ENCODE assay signal across 26 cellular contexts in genomic region chrX:151750511-151750910, GRCh38. TPM values are rescaled to one million over a fixed set of nuclear protein-coding genes. Genes with fewer than 3 reads are reported as not detected.
DNase-seq lines count a peak whose midpoint lies in the region; ATAC-seq, FAIRE-seq and TF ChIP-seq lines count a peak whose summit lies in the region.
"Had no signal": no experiment of that assay in that cellular context is flagged by ENCODE, and none has a peak within 500 bp of the region (broad histone marks: within the 10 kb centered on the region; RNA-seq: fewer than 3 reads in every experiment).

No MANE protein-coding gene starts in this region.

- no peak overlapping the region for H3K9ac ChIP-seq in astrocyte (ENCODE audit: low read length)
- H3K9ac ChIP-seq: BLaER1 had no signal

- TF ChIP-seq POLR2A in spleen (IDR thresholded peaks at IDR 0.05), result no peak

- no peak overlapping the region for H3K4me3 Mint-ChIP-seq in astrocyte (ENCODE audit: unreplicated experiment)
- H3K4me3 Mint-ChIP-seq: CD14-positive monocyte; CD4-positive, alpha-beta memory T cell; CD4-positive, CD25-positive, alpha-beta regulatory T cell; CD8-positive, alpha-beta memory T cell had no signal

- H4K20me1 ChIP-seq in astrocyte (ENCODE audit: insufficient read depth, low read length), result no peaks in the 10 kb centered on the region

- no peaks in the 10 kb centered on the region for H3K36me3 ChIP-seq in right atrium auricular region
- no peaks in the 10 kb centered on the region for H3K36me3 ChIP-seq in astrocyte (ENCODE audit: insufficient read depth, low read length)
- H3K36me3 ChIP-seq in spleen, result no peaks in the 10 kb centered on the region
- H3K36me3 ChIP-seq: BE2C, BLaER1 had no signal

- H3K27ac ChIP-seq in right atrium auricular region, result no peak overlapping the region
- H3K27ac ChIP-seq in astrocyte (ENCODE audit: low read depth, low read length), result no peak overlapping the region
- H3K27ac ChIP-seq in spleen, result no peak overlapping the region
- H3K27ac ChIP-seq: BLaER1 had no signal

- ATAC-seq in left ventricle myocardium superior, result no peak
- no peak for ATAC-seq in HG03139 (IDR thresholded peaks at IDR 0.05; ENCODE audit: unreplicated experiment)

- no peak overlapping the region for H2AFZ ChIP-seq in astrocyte (ENCODE audit: low read depth, low read length)

- no peaks in the 10 kb centered on the region for H3K9me3 Mint-ChIP-seq in astrocyte (ENCODE audit: unreplicated experiment)
- H3K9me3 Mint-ChIP-seq: CD4-positive, alpha-beta memory T cell; CD4-positive, CD25-positive, alpha-beta regulatory T cell; CD8-positive, alpha-beta memory T cell had no signal

- intact Hi-C loops in left ventricle myocardium superior (cut with micrococcal nuclease) (no loop called here), spleen (cut with DNase I; ENCODE audit: low total_unique reads) (no loop called here)

- no peaks in the 10 kb centered on the region for H3K27me3 Mint-ChIP-seq in astrocyte (ENCODE audit: low read depth, unreplicated experiment)

- peaks cover 0 to 4% of the 10 kb centered on the region in 2 donors for H3K4me1 ChIP-seq in right atrium auricular region
- peaks cover 13% of the 10 kb centered on the region for H3K4me1 ChIP-seq in astrocyte (ENCODE audit: insufficient read depth, low read length)
- H3K4me1 ChIP-seq in spleen, result no peaks in the 10 kb centered on the region
- H3K4me1 ChIP-seq: BE2C, BLaER1 had no signal

- H3K4me2 ChIP-seq in astrocyte (ENCODE audit: low read length), result no peak overlapping the region
- H3K4me2 ChIP-seq: BLaER1 had no signal

- H3K79me2 ChIP-seq in astrocyte (ENCODE audit: insufficient read depth, low read length), result no peaks in the 10 kb centered on the region

- no peaks in the 10 kb centered on the region for H3K27me3 ChIP-seq in right atrium auricular region
- no peaks in the 10 kb centered on the region for H3K27me3 ChIP-seq in astrocyte (ENCODE audit: insufficient read depth, low read length)
- peaks cover 0 to 26% (median 0%) of the 10 kb centered on the region in 7 donors for H3K27me3 ChIP-seq in spleen (replicated peaks in 1 of 7)
- H3K27me3 ChIP-seq: BE2C had no signal

- no peaks in the 10 kb centered on the region for H3K36me3 Mint-ChIP-seq in astrocyte (ENCODE audit: low read depth, unreplicated experiment)
- H3K36me3 Mint-ChIP-seq: CD14-positive monocyte; CD4-positive, alpha-beta memory T cell; CD4-positive, CD25-positive, alpha-beta regulatory T cell; CD8-positive, alpha-beta memory T cell had no signal

- 88 to 97% (median 96%) methylated on average over 5 of the region's 5 CpGs for WGBS in spleen, 5 donors

- H3K9me3 ChIP-seq in right atrium auricular region, result no peaks in the 10 kb centered on the region
- no peaks in the 10 kb centered on the region for H3K9me3 ChIP-seq in astrocyte (ENCODE audit: insufficient read depth, low read depth, low read length)
- H3K9me3 ChIP-seq in spleen, result no peaks in the 10 kb centered on the region
- H3K9me3 ChIP-seq: BE2C, BLaER1 had no signal

- TF ChIP-seq CTCF in right atrium auricular region (IDR thresholded peaks at IDR 0.05), result no peak
- TF ChIP-seq CTCF in astrocyte (IDR thresholded peaks at IDR 0.05; ENCODE audit: insufficient read depth, low read depth, low read length), result no peak
- no peak for TF ChIP-seq CTCF in spleen (IDR thresholded peaks at IDR 0.05 in 8 of 11, conservative IDR thresholded peaks at IDR 0.05 in 3 of 11)

- no peak overlapping the region for H3K27ac Mint-ChIP-seq in astrocyte (ENCODE audit: unreplicated experiment)
- H3K27ac Mint-ChIP-seq: CD14-positive monocyte; CD4-positive, alpha-beta memory T cell; CD8-positive, alpha-beta memory T cell had no signal

- peaks cover 5% of the 10 kb centered on the region for H3K4me1 Mint-ChIP-seq in astrocyte (ENCODE audit: low read depth, unreplicated experiment)
- H3K4me1 Mint-ChIP-seq: CD14-positive monocyte; CD4-positive, alpha-beta memory T cell; CD4-positive, CD25-positive, alpha-beta regulatory T cell; CD8-positive, alpha-beta memory T cell had no signal

- H3K4me3 ChIP-seq in right atrium auricular region, result no peak overlapping the region
- no peak overlapping the region for H3K4me3 ChIP-seq in astrocyte (ENCODE audit: insufficient read depth, low read depth, low read length)
- no peak overlapping the region for H3K4me3 ChIP-seq in spleen
- H3K4me3 ChIP-seq: BLaER1 had no signal

- peak; percentile 23 for FAIRE-seq in astrocyte (lab: Jason Lieb, UNC)
- FAIRE-seq: A204.1, G401.6, GM12891, GM19239 had no signal

- DNase-seq in right atrium auricular region (ENCODE audit: low spot score) (peak; percentile 5), left ventricle myocardium superior (no peak), astrocyte (ENCODE audit: low read depth) (no peak), islet precursor cell (peak; percentile 19), spleen (peak; percentile 38), DMS53 treated with DMSO at 0.1 percent for 48 hours (lab: John Stamatoyannopoulos, UW; ENCODE audit: unreplicated experiment) (no peak), NCI-H2081 treated with DMSO at 0.1 percent for 48 hours (lab: John Stamatoyannopoulos, UW) (no peak)
- DNase-seq: C1 segment of cervical spinal cord; CD4-positive, alpha-beta memory T cell; CD4-positive, CD25-positive, alpha-beta regulatory T cell; CD8-positive, alpha-beta memory T cell; COR-L47; DMS 273 treated with DMSO at 0.1 percent for 48 hours; DMS153; DMS79 treated with DMSO at 0.1 percent for 48 hours; GF-D8 had no signal

RNA-seq across cellular contexts. Expression of gene CNGA2, which starts 16.0 kb away (rescaled TPM):
- not detected for total RNA-seq in right atrium auricular region
- total RNA-seq in left ventricle myocardium superior, result not detected
- total RNA-seq in astrocyte, result not detected in 2 replicates
- not detected for total RNA-seq in spleen
- polyA plus RNA-seq in spleen, result not detected
- total RNA-seq: A673; CD4-positive, alpha-beta memory T cell; CD4-positive, CD25-positive, alpha-beta regulatory T cell; CD8-positive, alpha-beta memory T cell had no signal
- polyA plus RNA-seq: AG04450; CD14-positive monocyte; CD4-positive, alpha-beta memory T cell; CD4-positive, CD25-positive, alpha-beta regulatory T cell; CD8-positive, alpha-beta memory T cell had no signal

RNA-seq across cellular contexts. Expression of gene FATE1, which starts 34.7 kb away (rescaled TPM):
- total RNA-seq in right atrium auricular region (not detected), left ventricle myocardium superior (not detected), astrocyte (not detected in 2 replicates), spleen (not detected)
- under 1 TPM in 1 of 3 donors, not detected in 2; 0.06 TPM for polyA plus RNA-seq in spleen
- total RNA-seq: CD4-positive, alpha-beta memory T cell; CD4-positive, CD25-positive, alpha-beta regulatory T cell; CD8-positive, alpha-beta memory T cell had no signal
- polyA plus RNA-seq: AG04450; CD14-positive monocyte; CD4-positive, alpha-beta memory T cell; CD4-positive, CD25-positive, alpha-beta regulatory T cell; CD8-positive, alpha-beta memory T cell had no signal

RNA-seq across cellular contexts. Expression of gene PRRG3, which starts 55.3 kb away (rescaled TPM):
- 1 to 10 TPM in 1 of 2 donors, under 1 TPM in 1; 0.08 to 1.7 TPM for total RNA-seq in right atrium auricular region
- 1.7 TPM for total RNA-seq in left ventricle myocardium superior
- 0.17 and 0.18 TPM in 2 replicates for total RNA-seq in astrocyte
- total RNA-seq in spleen, result 1 to 10 TPM in 6 of 7 donors, under 1 TPM in 1; 0.79 to 4.3 (median 1.8) TPM
- polyA plus RNA-seq in spleen, result under 1 TPM; 0.06 to 0.99 (median 0.22) TPM
- total RNA-seq: A673; CD4-positive, alpha-beta memory T cell; CD4-positive, CD25-positive, alpha-beta regulatory T cell; CD8-positive, alpha-beta memory T cell had no signal
- polyA plus RNA-seq: AG04450; CD14-positive monocyte; CD4-positive, alpha-beta memory T cell; CD4-positive, CD25-positive, alpha-beta regulatory T cell; CD8-positive, alpha-beta memory T cell had no signal

Comparison
In these comparisons a context has a peak if more than half of its experiments do, and no peak if none do; other contexts are left out.
1. DNase-seq: peak in right atrium auricular region (single experiment), islet precursor cell (single experiment) and spleen (single experiment); none in left ventricle myocardium superior (single experiment), astrocyte (single experiment), DMS53 treated with DMSO at 0.1 percent for 48 hours (single experiment) and NCI-H2081 treated with DMSO at 0.1 percent for 48 hours (single experiment).